Comparison of ENCODE assay signal across 26 cellular contexts in the genomic region with DNA sequence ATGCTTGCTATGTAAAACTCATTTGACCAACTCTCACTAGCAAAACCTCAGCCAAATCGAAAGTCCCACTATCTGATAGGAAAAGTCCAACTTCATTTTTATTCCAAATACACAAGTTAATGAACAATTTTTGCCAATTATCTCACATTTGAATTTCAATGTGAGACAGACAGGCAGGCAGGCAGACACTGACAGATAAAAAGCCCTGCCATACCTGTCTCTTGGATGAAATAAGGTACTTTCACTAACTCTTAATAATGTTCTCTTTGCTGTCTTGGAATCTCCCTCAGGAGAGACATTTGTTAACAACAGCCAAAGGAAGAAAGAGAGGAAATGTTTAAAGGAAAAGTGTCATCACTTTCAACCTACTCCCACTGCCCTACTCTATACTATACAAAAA.
"Had no signal": no experiment of that assay in that cellular context is flagged by ENCODE, and none has a peak within 500 bp of the region (broad histone marks: within the 10 kb centered on the region; RNA-seq: fewer than 3 reads in every experiment).

No MANE protein-coding gene starts in this region.

- H3K9me3 ChIP-seq: prostate gland, transverse colon, vagina had no signal

- H3K4me1 Mint-ChIP-seq: activated CD8-positive, alpha-beta memory T cell treated with anti-CD3 and anti-CD28 coated beads, Interleukin-2, amount 10 ng/mL, durations not matched to agents 7 days and 5 days; memory B cell had no signal

- H3K27me3 ChIP-seq: brain microvascular endothelial cell, transverse colon, vagina had no signal

- DNase-seq: activated CD4-positive, alpha-beta memory T cell treated with anti-CD3 and anti-CD28 coated beads for 36 hours; activated CD4-positive, alpha-beta T cell treated with anti-CD3 and anti-CD28 coated beads for 36 hours; activated CD8-positive, alpha-beta memory T cell treated with anti-CD3 and anti-CD28 coated beads, Interleukin-2, amount 10 ng/mL, durations not matched to agents 7 days and 5 days; activated T-cell treated with anti-CD3 and anti-CD28 coated beads, Interleukin-2, amount 50 U/mL, for 1 hour; amygdala; brain microvascular endothelial cell; cortex of kidney; effector memory CD4-positive, alpha-beta T cell; left ventricle myocardium superior; natural killer cell; right cardiac atrium; small intestine; stimulated activated CD4-positive, alpha-beta T cell treated with anti-CD3 and anti-CD28 coated beads, Interleukin-4, amount 100 ng/mL, for 24 hours; stimulated activated naive CD4-positive, alpha-beta T cell treated with Interleukin-2 at 50 U/mL for 16 hours; substantia nigra; transverse colon; WERI-Rb-1 had no signal

- FAIRE-seq: keratinocyte, small intestine had no signal

- H3K27me3 Mint-ChIP-seq: activated CD4-positive, alpha-beta memory T cell treated with anti-CD3 and anti-CD28 coated beads for 36 hours; activated CD4-positive, alpha-beta T cell treated with anti-CD3 and anti-CD28 coated beads for 36 hours; activated CD8-positive, alpha-beta memory T cell treated with anti-CD3 and anti-CD28 coated beads, Interleukin-2, amount 10 ng/mL, durations not matched to agents 7 days and 5 days; central memory CD8-positive, alpha-beta T cell; memory B cell had no signal

- H3K4me3 ChIP-seq: prostate gland, transverse colon, vagina had no signal

- H3K4me3 Mint-ChIP-seq: activated CD4-positive, alpha-beta memory T cell treated with anti-CD3 and anti-CD28 coated beads for 36 hours; activated CD4-positive, alpha-beta T cell treated with anti-CD3 and anti-CD28 coated beads for 36 hours; activated CD8-positive, alpha-beta memory T cell treated with anti-CD3 and anti-CD28 coated beads, Interleukin-2, amount 10 ng/mL, durations not matched to agents 7 days and 5 days; central memory CD8-positive, alpha-beta T cell; memory B cell; natural killer cell; T-helper 1 cell treated with Interleukin-12 subunit alpha and Interleukin-12 subunit beta and Interleukin-4 antibody, amounts not matched to agents 30 μg/mL and 1 μg/mL, for 36 hours had no signal

- H3K27ac ChIP-seq: brain microvascular endothelial cell, epithelial cell of prostate, prostate gland, transverse colon, vagina, WERI-Rb-1 had no signal

- H3K36me3 ChIP-seq: brain microvascular endothelial cell, prostate gland had no signal

- H3K27ac Mint-ChIP-seq: activated CD4-positive, alpha-beta memory T cell treated with anti-CD3 and anti-CD28 coated beads for 36 hours; activated CD4-positive, alpha-beta T cell treated with anti-CD3 and anti-CD28 coated beads for 36 hours; activated CD8-positive, alpha-beta memory T cell treated with anti-CD3 and anti-CD28 coated beads, Interleukin-2, amount 10 ng/mL, durations not matched to agents 7 days and 5 days; activated naive CD4-positive, alpha-beta T cell treated with anti-CD3 and anti-CD28 coated beads, Interleukin-2, amount 50 U/mL, for 72 hours; activated T-helper 2 cell treated with anti-CD3 and anti-CD28 coated beads, Interferon-gamma antibody, Interleukin-2, Interleukin-4, amounts not matched to agents 10 μg/mL and 5 μg/mL and 100 μg/mL, durations not matched to agents 14 hours and 24 hours and 36 hours; memory B cell; natural killer cell; T-helper 1 cell treated with Interleukin-12 subunit alpha and Interleukin-12 subunit beta and Interleukin-4 antibody, amounts not matched to agents 30 μg/mL and 1 μg/mL, for 36 hours had no signal

- H3K4me1 ChIP-seq: prostate gland, transverse colon, vagina had no signal

- H3K9me3 Mint-ChIP-seq: activated CD4-positive, alpha-beta memory T cell treated with anti-CD3 and anti-CD28 coated beads for 36 hours; activated naive CD4-positive, alpha-beta T cell treated with anti-CD3 and anti-CD28 coated beads, Interleukin-2, amount 50 U/mL, for 72 hours; activated T-helper 2 cell treated with anti-CD3 and anti-CD28 coated beads, Interferon-gamma antibody, Interleukin-2, Interleukin-4, amounts not matched to agents 10 μg/mL and 5 μg/mL and 100 μg/mL, durations not matched to agents 14 hours and 24 hours and 36 hours; central memory CD8-positive, alpha-beta T cell; memory B cell; natural killer cell; T-helper 1 cell treated with Interleukin-12 subunit alpha and Interleukin-12 subunit beta and Interleukin-4 antibody, amounts not matched to agents 30 μg/mL and 1 μg/mL, for 36 hours had no signal
